12 cellular contexts compared by ENCODE assay signal in genomic region chr5:141839015-141839513, GRCh38. TPM values are rescaled to one million over a fixed set of nuclear protein-coding genes. Genes with fewer than 3 reads are reported as not detected.
A peak's percentile ranks its signal among the peaks of the same experiment; 100 is the strongest.
DNase-seq lines count a peak whose midpoint lies in the region; ATAC-seq, FAIRE-seq and TF ChIP-seq lines count a peak whose summit lies in the region.
"Had no signal": no experiment of that assay in that cellular context is flagged by ENCODE, and none has a peak within 500 bp of the region (broad histone marks: within the 10 kb centered on the region; RNA-seq: fewer than 3 reads in every experiment).

No MANE protein-coding gene starts in this region.

- H3K4me1 Mint-ChIP-seq in IgD-negative memory B cell, result peaks cover 5 to 10% (median 8%) of the 10 kb centered on the region in 3 donors
- peaks cover 38% of the 10 kb centered on the region for H3K4me1 Mint-ChIP-seq in nephron
- H3K4me1 Mint-ChIP-seq in effector memory CD8-positive, alpha-beta T cell (ENCODE audit: low read depth in 2 of 2), result peaks cover 0 to 2% of the 10 kb centered on the region in 2 donors

- H3K9me3 Mint-ChIP-seq in IgD-negative memory B cell (no peaks in the 10 kb centered on the region), nephron (no peaks in the 10 kb centered on the region)
- H3K9me3 Mint-ChIP-seq in effector memory CD8-positive, alpha-beta T cell, result no peaks in the 10 kb centered on the region

- peak overlapping the region in 9 of 11 experiments; percentile 44 to 96 (median 87); a peak in 18 of 22 replicates for H3K27ac ChIP-seq in BLaER1 treated with 17β-estradiol and CSF1 and Interleukin-3, amounts not matched to agents 10 nM and 100 nM
- H3K27ac ChIP-seq in H1 (ENCODE audit: low read depth, low read length), result peak overlapping the region; percentile 95
- H3K27ac ChIP-seq: prostate gland, testis had no signal

- H4K5ac ChIP-seq in H1 (ENCODE audit: insufficient read length, low read depth, low read length), result peak overlapping the region; percentile 94

- peak overlapping the region in 8 of 10 experiments; percentile 11 to 50 (median 36); a peak in 13 of 20 replicates for H3K4me3 ChIP-seq in BLaER1 treated with 17β-estradiol and CSF1 and Interleukin-3, amounts not matched to agents 10 nM and 100 nM
- H3K4me3 ChIP-seq in H1 (ENCODE audit: extremely low read depth in 1 of 4, insufficient read depth in 2 of 4, low read depth in 3 of 4, low read length in 4 of 4), result peak overlapping the region in 3 of 4 experiments; percentile 24 to 47 (median 32); a peak in 5 of 8 replicates
- H3K4me3 ChIP-seq: prostate gland, testis had no signal

- H3K56ac ChIP-seq in H1 (replicated peaks; ENCODE audit: insufficient read length, low read depth, low read length), result peak overlapping the region; percentile 49

- peak; percentile 77 to 80 for DNase-seq in H1 (ENCODE audit: low read depth in 1 of 2, low spot score in 2 of 2)
- DNase-seq in H4 (ENCODE audit: low spot score), result no peak
- no peak for DNase-seq in NCI-H2171 treated with DMSO at 0.1 percent for 48 hours (lab: John Stamatoyannopoulos, UW)
- DNase-seq in effector memory CD8-positive, alpha-beta T cell, result no peak
- DNase-seq: activated T-cell treated with anti-CD3 and anti-CD28 coated beads, Interleukin-2, amount 50 U/mL, for 48 hours; testis had no signal

- H3K36me3 ChIP-seq in BLaER1 treated with 17β-estradiol and CSF1 and Interleukin-3, amounts not matched to agents 10 nM and 100 nM, result no peaks in the 10 kb centered on the region
- no peaks in the 10 kb centered on the region for H3K36me3 ChIP-seq in H1 (ENCODE audit: control insufficient read depth in 2 of 4, insufficient read depth in 4 of 4, low read length in 3 of 4)
- H3K36me3 ChIP-seq: prostate gland had no signal

- no peak overlapping the region for H3K27ac Mint-ChIP-seq in IgD-negative memory B cell
- peak overlapping the region; percentile 33 to 62 (median 52) for H3K27ac Mint-ChIP-seq in nephron
- no peak overlapping the region for H3K27ac Mint-ChIP-seq in effector memory CD8-positive, alpha-beta T cell

- H2BK12ac ChIP-seq in H1 (ENCODE audit: low read depth, low read length), result peak overlapping the region; percentile 99

- no peak for TF ChIP-seq RAD21 in H1 (IDR thresholded peaks at IDR 0.05 in 1 of 2, conservative IDR thresholded peaks at IDR 0.05 in 1 of 2; ENCODE audit: low read depth in 2 of 2, low read length in 2 of 2)

- no peaks in the 10 kb centered on the region for H3K79me2 ChIP-seq in H1 (ENCODE audit: control insufficient read depth in 1 of 2, insufficient read depth in 2 of 2, low read length in 2 of 2)

- 5% methylated on average over 11 of the region's 11 CpGs; no CpG with 5 or more reads in 1 of the 2 experiments for WGBS in H1 (ENCODE audit: extremely low coverage in 1 of 2, insufficient coverage in 1 of 2, insufficient read length in 1 of 2, insufficient replicate concordance in 2 of 2, low coverage in 1 of 2, low lambda C conversion rate in 2 of 2, missing lambda C conversion rate in 1 of 2), 2 experiments

- H4K8ac ChIP-seq in H1 (ENCODE audit: extremely low read depth, insufficient read depth, low read length), result 0 out of 2 replicates have a peak overlapping the region, but pooled peaks have one; percentile 26

- FAIRE-seq in H1 (lab: Jason Lieb, UNC), result peak; percentile 99
- FAIRE-seq: bronchial epithelial cell had no signal

- H2BK5ac ChIP-seq in H1 (ENCODE audit: low read depth, low read length), result peak overlapping the region; percentile 94

- H2BK15ac ChIP-seq in H1 (ENCODE audit: low read length), result no peak overlapping the region

- no peak for ATAC-seq in HG02642 (IDR thresholded peaks at IDR 0.05; ENCODE audit: poor library complexity, unreplicated experiment)
- ATAC-seq in effector memory CD8-positive, alpha-beta T cell (replicated peaks), result no peak

- H3K27me3 Mint-ChIP-seq in IgD-negative memory B cell (peaks cover 39% of the 10 kb centered on the region), nephron (ENCODE audit: low read depth) (peaks cover 14% of the 10 kb centered on the region)
- H3K27me3 Mint-ChIP-seq in effector memory CD8-positive, alpha-beta T cell, result peaks cover 15 to 92% of the 10 kb centered on the region in 2 donors

- no peaks in the 10 kb centered on the region; the same call in 1 of the 2 replicates for H3K23me2 ChIP-seq in H1 (ENCODE audit: low read depth, low read length)

- peak overlapping the region in 10 of 11 experiments; percentile 5 to 77 (median 60); a peak in 16 of 22 replicates for H3K9ac ChIP-seq in BLaER1 treated with 17β-estradiol and CSF1 and Interleukin-3, amounts not matched to agents 10 nM and 100 nM
- peak overlapping the region in 2 of 4 experiments; percentile 53 to 69; a peak in 2 of 7 replicates for H3K9ac ChIP-seq in H1 (replicated peaks in 1 of 4; ENCODE audit: extremely low read depth in 1 of 4, low read depth in 3 of 4, low read length in 3 of 4)

- TF ChIP-seq CTCF in H1 (IDR thresholded peaks at IDR 0.05; ENCODE audit: control extremely low read depth in 1 of 3, insufficient read depth in 1 of 3, low read depth in 1 of 3, low read length in 3 of 3) (no peak), nephron (IDR thresholded peaks at IDR 0.05; ENCODE audit: unreplicated experiment in 3 of 3) (no peak)

- TF ChIP-seq POLR2A in H1 (IDR thresholded peaks at IDR 0.05; ENCODE audit: control extremely low read depth in 1 of 2, low read depth in 2 of 2, low read length in 2 of 2), result peak in 1 of 2 experiments; percentile 76; a peak in 2 of 3 replicates

- H2BK120ac ChIP-seq in H1 (replicated peaks; ENCODE audit: low read depth, low read length), result peak overlapping the region; percentile 70

- peak overlapping the region; percentile 53 for H3K18ac ChIP-seq in H1 (ENCODE audit: extremely low read depth, low read length)

- no peaks in the 10 kb centered on the region for H3K9me3 ChIP-seq in BLaER1 treated with 17β-estradiol and CSF1 and Interleukin-3, amounts not matched to agents 10 nM and 100 nM (replicated peaks in 1 of 11)
- no peaks in the 10 kb centered on the region for H3K9me3 ChIP-seq in H1 (ENCODE audit: insufficient read depth in 2 of 2, low read depth in 1 of 2, low read length in 1 of 2)
- H3K9me3 ChIP-seq: prostate gland, testis had no signal

- peaks cover 93 to 99% (median 96%) of the 10 kb centered on the region in 10 experiments for H3K4me1 ChIP-seq in BLaER1 treated with 17β-estradiol and CSF1 and Interleukin-3, amounts not matched to agents 10 nM and 100 nM
- peaks cover 42 to 75% (median 60%) of the 10 kb centered on the region in 4 experiments for H3K4me1 ChIP-seq in H1 (replicated peaks in 1 of 4; ENCODE audit: control insufficient read depth in 3 of 4, insufficient read depth in 4 of 4, low read length in 3 of 4)

- H3K27me3 ChIP-seq in BLaER1 treated with 17β-estradiol and CSF1 and Interleukin-3, amounts not matched to agents 10 nM and 100 nM, result no peaks in the 10 kb centered on the region
- no peaks in the 10 kb centered on the region for H3K27me3 ChIP-seq in H1 (replicated peaks in 1 of 4; ENCODE audit: control insufficient read depth in 3 of 4, extremely low read depth in 1 of 4, insufficient read depth in 3 of 4, low read length in 3 of 4)
- H3K27me3 ChIP-seq: testis had no signal

- H3K4ac ChIP-seq in H1 (replicated peaks; ENCODE audit: insufficient read length, low read depth, low read length), result peak overlapping the region; percentile 7

- no peak overlapping the region for H3K23ac ChIP-seq in H1 (ENCODE audit: insufficient read length)

- CTCF ChIA-PET in H1 (lab: Charles Lee; ENCODE audit: partially characterized antibody), result interaction anchor here (0.8 to 17.3 kb wide), 18 partner anchors 9 to 170 kb away, joined by 3 to 273 read pairs (median 6); partner anchors contain the start of gene PCDH1

- H3K36me3 Mint-ChIP-seq in IgD-negative memory B cell (no peaks in the 10 kb centered on the region), nephron (ENCODE audit: low read depth) (no peaks in the 10 kb centered on the region)
- no peaks in the 10 kb centered on the region for H3K36me3 Mint-ChIP-seq in effector memory CD8-positive, alpha-beta T cell (ENCODE audit: insufficient read depth)

- POLR2A ChIA-PET in H1 (lab: Charles Lee; ENCODE audit: partially characterized antibody), result interaction anchor here (0.7 to 7.9 kb wide), 20 partner anchors 8 to 840 kb away, joined by 3 to 121 read pairs (median 5); partner anchors contain the start of gene PCDH1

- no peaks in the 10 kb centered on the region; the same call in 1 of the 2 replicates for H3K79me1 ChIP-seq in H1 (ENCODE audit: low read depth, low read length)

- peak in 1 of 2 experiments; percentile 12; a peak in 1 of 3 replicates for TF ChIP-seq EP300 in H1 (IDR thresholded peaks at IDR 0.05; ENCODE audit: borderline replicate concordance in 1 of 2, low read depth in 2 of 2, low read length in 2 of 2)

- H4K91ac ChIP-seq in H1 (replicated peaks; ENCODE audit: insufficient read length, low read length), result peak overlapping the region; percentile 99

- peak overlapping the region; percentile 55 to 73 (median 62) for H3K4me3 Mint-ChIP-seq in IgD-negative memory B cell
- H3K4me3 Mint-ChIP-seq in nephron, result no peak overlapping the region
- H3K4me3 Mint-ChIP-seq in effector memory CD8-positive, alpha-beta T cell, result no peak overlapping the region

- peak overlapping the region; percentile 99 for H2AK5ac ChIP-seq in H1 (ENCODE audit: low read depth, low read length)

- H2BK20ac ChIP-seq in H1 (ENCODE audit: low read length), result 0 out of 2 replicates have a peak overlapping the region, but pooled peaks have one; percentile 34

- no peak overlapping the region for H2AFZ ChIP-seq in H1 (ENCODE audit: low read length)

- H4K20me1 ChIP-seq in BLaER1 treated with 17β-estradiol and CSF1 and Interleukin-3, amounts not matched to agents 10 nM and 100 nM, result no peaks in the 10 kb centered on the region
- H4K20me1 ChIP-seq in H1 (replicated peaks in 1 of 2; ENCODE audit: control insufficient read depth in 1 of 2, insufficient read depth in 2 of 2, low read length in 2 of 2), result no peaks in the 10 kb centered on the region

- peak overlapping the region; percentile 68 to 99 (median 95) for H3K4me2 ChIP-seq in BLaER1 treated with 17β-estradiol and CSF1 and Interleukin-3, amounts not matched to agents 10 nM and 100 nM
- H3K4me2 ChIP-seq in H1 (ENCODE audit: insufficient read depth in 1 of 2, low read depth in 2 of 2, low read length in 2 of 2), result peak overlapping the region; percentile 58 to 77

- H3K14ac ChIP-seq in H1 (ENCODE audit: insufficient read length), result no peak overlapping the region

TF ChIP-seq in H1, 55 proteins besides CTCF, POLR2A, EP300 and RAD21 (continues in another document):
- no peak for TF ChIP-seq EGR1 (IDR thresholded peaks at IDR 0.05; ENCODE audit: borderline replicate concordance, low read depth, low read length)

RNA-seq across cellular contexts. Expression of gene PCDH1, which starts 39.1 kb away (rescaled TPM):
- polyA plus RNA-seq in IgD-negative memory B cell (0.10 TPM), H1 (2011; rRNA removed) (102 and 120 TPM in 2 replicates)
- total RNA-seq in H1 (2021; fragmentation: NEBNext Ultra II Directional; extraction: Animal tissue kit (Norgen Biotek cat#: 25700)), result 101 and 106 TPM in 2 replicates
- 88.6 TPM for polyA plus RNA-seq in H1 (2011; cell fraction: cytosol; rRNA removed)
- polyA plus RNA-seq in H1 (2011; cell fraction: nucleus; rRNA removed), result 154 TPM
- polyA plus RNA-seq in H1 (2012, experiment 1 of 2), result 74.4 to 110 TPM (median 100 TPM) in 4 replicates
- polyA plus RNA-seq in H1 (2012, experiment 2 of 2), result 97.8 TPM
- 130 TPM for polyA plus RNA-seq in H1 (2013, experiment 1 of 2)
- 120 TPM for polyA plus RNA-seq in H1 (2013, experiment 2 of 2)
- 292 and 318 TPM in 2 replicates for polyA minus RNA-seq in H1 (2011; rRNA and poly(A)+ RNA removed)
- 143 TPM for polyA minus RNA-seq in H1 (2011; cell fraction: cytosol; rRNA and poly(A)+ RNA removed)
- 96.9 TPM for polyA minus RNA-seq in H1 (2011; cell fraction: nucleus; rRNA and poly(A)+ RNA removed)
- 1.2 and 6.6 TPM in 2 replicates for total RNA-seq in H4 (2014; rRNA removed; shearing (Covaris generic))

Comparison
In these comparisons a context has a peak if more than half of its experiments do, and no peak if none do; other contexts are left out.
1. H3K27ac Mint-ChIP-seq: peak in nephron (3 of 3); none in IgD-negative memory B cell (0 of 3) and effector memory CD8-positive, alpha-beta T cell (0 of 2).
2. H3K4me3 Mint-ChIP-seq: peak in IgD-negative memory B cell (4 of 4); none in nephron (0 of 3) and effector memory CD8-positive, alpha-beta T cell (0 of 2).
3. DNase-seq: peak in H1 (2 of 2); none in H4 (single experiment), NCI-H2171 treated with DMSO at 0.1 percent for 48 hours (single experiment) and effector memory CD8-positive, alpha-beta T cell (0 of 3).
4. RNA of gene PCDH1, which starts 39.1 kb away (total RNA-seq): 101 to 106 TPM in H1; 1.2 to 6.6 TPM in H4; every median in the first group is over 10 times any median in the second.